ENCODE assay signal across 9 cellular contexts in genomic region chr10:72097448-72098300, GRCh38. TPM values are rescaled to one million over a fixed set of nuclear protein-coding genes. Genes with fewer than 3 reads are reported as not detected.
A peak's percentile ranks its signal among the peaks of the same experiment; 100 is the strongest.
DNase-seq lines count a peak whose midpoint lies in the region; ATAC-seq lines count a peak whose summit lies in the region.
"Had no signal": no experiment of that assay in that cellular context is flagged by ENCODE, and none has a peak within 500 bp of the region (broad histone marks: within the 10 kb centered on the region; RNA-seq: fewer than 3 reads in every experiment).

No MANE protein-coding gene starts in this region.

- H3K27ac Mint-ChIP-seq in stimulated activated naive CD8-positive, alpha-beta T cell treated with anti-CD3 and anti-CD28 coated beads, Interleukin-15, amount 100 ng/mL, for 72 hours = peak overlapping the region in 1 of 2 donors; percentile 67
- H3K27ac Mint-ChIP-seq in activated T-helper 2 cell treated with anti-CD3 and anti-CD28 coated beads, Interferon-gamma antibody, Interleukin-2, Interleukin-4, amounts not matched to agents 10 μg/mL and 5 μg/mL and 100 μg/mL, durations not matched to agents 14 hours and 24 hours and 36 hours = peak overlapping the region; percentile 86
- H3K27ac Mint-ChIP-seq: neural progenitor cell had no signal

- ATAC-seq in stimulated activated naive CD8-positive, alpha-beta T cell treated with anti-CD3 and anti-CD28 coated beads, Interleukin-15, Interleukin-2, amounts not matched to agents 100 U/mL and 50 U/mL, for 24 hours = peak; percentile 71
- ATAC-seq in stimulated activated naive CD8-positive, alpha-beta T cell treated with anti-CD3 and anti-CD28 coated beads, Interleukin-15, amount 100 ng/mL, for 72 hours = no peak
- ATAC-seq in HG02610 (IDR thresholded peaks at IDR 0.05; ENCODE audit: unreplicated experiment) = no peak
- no peak for ATAC-seq in HG02759 (IDR thresholded peaks at IDR 0.05; ENCODE audit: unreplicated experiment)

- H3K36me3 Mint-ChIP-seq in activated T-helper 2 cell treated with anti-CD3 and anti-CD28 coated beads, Interferon-gamma antibody, Interleukin-2, Interleukin-4, amounts not matched to agents 10 μg/mL and 5 μg/mL and 100 μg/mL, durations not matched to agents 14 hours and 24 hours and 36 hours (ENCODE audit: low read depth) = peaks cover 70% of the 10 kb centered on the region

- peaks cover 83% of the 10 kb centered on the region for H3K4me1 Mint-ChIP-seq in stimulated activated naive CD8-positive, alpha-beta T cell treated with anti-CD3 and anti-CD28 coated beads, Interleukin-15, amount 100 ng/mL, for 72 hours
- H3K4me1 Mint-ChIP-seq in activated T-helper 2 cell treated with anti-CD3 and anti-CD28 coated beads, Interferon-gamma antibody, Interleukin-2, Interleukin-4, amounts not matched to agents 10 μg/mL and 5 μg/mL and 100 μg/mL, durations not matched to agents 14 hours and 24 hours and 36 hours (ENCODE audit: low read depth) = peaks cover 59% of the 10 kb centered on the region

- H3K4me3 Mint-ChIP-seq in stimulated activated naive CD8-positive, alpha-beta T cell treated with anti-CD3 and anti-CD28 coated beads, Interleukin-15, amount 100 ng/mL, for 72 hours = no peak overlapping the region
- H3K4me3 Mint-ChIP-seq in activated T-helper 2 cell treated with anti-CD3 and anti-CD28 coated beads, Interferon-gamma antibody, Interleukin-2, Interleukin-4, amounts not matched to agents 10 μg/mL and 5 μg/mL and 100 μg/mL, durations not matched to agents 14 hours and 24 hours and 36 hours (ENCODE audit: low read depth) = peak overlapping the region; percentile 22
- H3K4me3 Mint-ChIP-seq: neural progenitor cell had no signal

- DNase-seq in stimulated activated naive CD8-positive, alpha-beta T cell treated with anti-CD3 and anti-CD28 coated beads, Interleukin-15, Interleukin-2, amounts not matched to agents 100 U/mL and 50 U/mL, for 24 hours = no peak
- no peak for DNase-seq in stimulated activated naive CD8-positive, alpha-beta T cell treated with anti-CD3 and anti-CD28 coated beads, Interleukin-15, amount 100 ng/mL, for 72 hours
- DNase-seq in activated T-helper 2 cell treated with anti-CD3 and anti-CD28 coated beads, Interferon-gamma antibody, Interleukin-2, Interleukin-4, amounts not matched to agents 10 μg/mL and 5 μg/mL and 100 μg/mL, durations not matched to agents 14 hours and 24 hours and 36 hours (ENCODE audit: low spot score) = no peak
- DNase-seq in hepatic stellate cell (ENCODE audit: low spot score) (peak; percentile 88), D341Med (ENCODE audit: low spot score) (no peak), DMS 273 (lab: John Stamatoyannopoulos, UW; ENCODE audit: unreplicated experiment) (no peak)

- intact Hi-C loops in activated T-helper 2 cell treated with anti-CD3 and anti-CD28 coated beads, Interferon-gamma antibody, Interleukin-2, Interleukin-4, amounts not matched to agents 10 μg/mL and 5 μg/mL and 100 μg/mL, durations not matched to agents 14 hours and 24 hours and 36 hours (cut with micrococcal nuclease) = loop anchor here (2.0 to 10.0 kb wide), 3 partner anchors 50 to 467 kb away; no protein-coding TSS in a partner anchor

- no peaks in the 10 kb centered on the region for H3K27me3 Mint-ChIP-seq in stimulated activated naive CD8-positive, alpha-beta T cell treated with anti-CD3 and anti-CD28 coated beads, Interleukin-15, amount 100 ng/mL, for 72 hours
- H3K27me3 Mint-ChIP-seq in activated T-helper 2 cell treated with anti-CD3 and anti-CD28 coated beads, Interferon-gamma antibody, Interleukin-2, Interleukin-4, amounts not matched to agents 10 μg/mL and 5 μg/mL and 100 μg/mL, durations not matched to agents 14 hours and 24 hours and 36 hours (ENCODE audit: low read depth) = no peaks in the 10 kb centered on the region

- no peaks in the 10 kb centered on the region for H3K9me3 Mint-ChIP-seq in stimulated activated naive CD8-positive, alpha-beta T cell treated with anti-CD3 and anti-CD28 coated beads, Interleukin-15, amount 100 ng/mL, for 72 hours
- H3K9me3 Mint-ChIP-seq in activated T-helper 2 cell treated with anti-CD3 and anti-CD28 coated beads, Interferon-gamma antibody, Interleukin-2, Interleukin-4, amounts not matched to agents 10 μg/mL and 5 μg/mL and 100 μg/mL, durations not matched to agents 14 hours and 24 hours and 36 hours = no peaks in the 10 kb centered on the region
- H3K9me3 Mint-ChIP-seq: neural progenitor cell had no signal

RNA-seq across cellular contexts. Expression of gene SPOCK2, which starts 9.3 kb away (rescaled TPM):
- total RNA-seq in activated T-helper 2 cell treated with anti-CD3 and anti-CD28 coated beads, Interferon-gamma antibody, Interleukin-2, Interleukin-4, amounts not matched to agents 10 μg/mL and 5 μg/mL and 100 μg/mL, durations not matched to agents 14 hours and 24 hours and 36 hours = 135 and 137 TPM in 2 replicates
